ENCODE assay signal across 8 cellular contexts in genomic region chr12:27014859-27015729, GRCh38.
DNase-seq lines count a peak whose midpoint lies in the region; ATAC-seq and TF ChIP-seq lines count a peak whose summit lies in the region.

No MANE protein-coding gene starts in this region.

- no peak for TF ChIP-seq CTCF in DND-41 (IDR thresholded peaks at IDR 0.05; ENCODE audit: borderline replicate concordance, extremely low read depth, low read length, poor library complexity, severe bottlenecking)

- H3K79me2 ChIP-seq in DND-41 (ENCODE audit: insufficient read depth, low read length): peaks cover 39% of the 10 kb centered on the region

- DNase-seq in DND-41 (peak; percentile 22), Kasumi-1 (lab: John Stamatoyannopoulos, UW) (peak; percentile 55 to 62), caudate nucleus (lab: John Stamatoyannopoulos, UW) (no peak), GOT3 (lab: John Stamatoyannopoulos, UW) (no peak), NCI-H69 (lab: John Stamatoyannopoulos, UW) (no peak)

- H3K36me3 ChIP-seq in DND-41 (ENCODE audit: insufficient read depth, low read length) (peaks cover 7% of the 10 kb centered on the region; the same call in 1 of the 2 replicates), mucosa of stomach (ENCODE audit: control insufficient read depth, insufficient read depth, low read length) (no peaks in the 10 kb centered on the region)

- H3K4me1 ChIP-seq in DND-41 (ENCODE audit: insufficient read depth, low read length): peaks cover 76% of the 10 kb centered on the region
- H3K4me1 ChIP-seq in mucosa of stomach (ENCODE audit: control insufficient read depth, insufficient read depth, low read length): peaks cover 19% of the 10 kb centered on the region

- H3K4me3 ChIP-seq in DND-41 (ENCODE audit: low read depth in 1 of 2, low read length in 2 of 2): peak overlapping the region; percentile 26 to 89
- H3K4me3 ChIP-seq in mucosa of stomach (ENCODE audit: low read length): peak overlapping the region; percentile 78

- no peaks in the 10 kb centered on the region for H3K9me3 ChIP-seq in DND-41 (ENCODE audit: insufficient read depth, low read length, severe bottlenecking)
- H3K9me3 ChIP-seq in mucosa of stomach (ENCODE audit: control insufficient read depth, low read length): no peaks in the 10 kb centered on the region

- peak overlapping the region; percentile 75 for H3K4me2 ChIP-seq in DND-41 (ENCODE audit: insufficient read depth, low read length)

- H3K9ac ChIP-seq in DND-41 (ENCODE audit: low read depth, low read length): peak overlapping the region; percentile 90
- H3K9ac ChIP-seq in mucosa of stomach (ENCODE audit: low read length): peak overlapping the region; percentile 95

- H3K27ac ChIP-seq in DND-41 (ENCODE audit: low read length): peak overlapping the region; percentile 97
- peak overlapping the region; percentile 75 for H3K27ac ChIP-seq in caudate nucleus (ENCODE audit: low read depth, low read length)

- peak overlapping the region; percentile 75 for H2AFZ ChIP-seq in DND-41 (ENCODE audit: low read depth, low read length)

- no peaks in the 10 kb centered on the region for H3K27me3 ChIP-seq in DND-41 (ENCODE audit: insufficient read depth, low read length, poor library complexity)
- H3K27me3 ChIP-seq in mucosa of stomach (ENCODE audit: control insufficient read depth, insufficient read depth, low read length): no peaks in the 10 kb centered on the region

- ATAC-seq in DND-41 (ENCODE audit: insufficient read depth, low read depth): no peak
- no peak for ATAC-seq in GM21619 (IDR thresholded peaks at IDR 0.05; ENCODE audit: unreplicated experiment)
- ATAC-seq in GM21723 (IDR thresholded peaks at IDR 0.05; ENCODE audit: unreplicated experiment): no peak

- no peaks in the 10 kb centered on the region for H4K20me1 ChIP-seq in DND-41 (ENCODE audit: insufficient read depth, low read length)

Comparison
In these comparisons a context has a peak if more than half of its experiments do, and no peak if none do; other contexts are left out.
1. DNase-seq: peak in DND-41 (single experiment) and Kasumi-1 (2 of 2); none in caudate nucleus (0 of 61), GOT3 (single experiment) and NCI-H69 (single experiment).